In genomic region chr14:24398943-24399801, GRCh38 we compare ENCODE assay signal across 8 cellular contexts. TPM values are rescaled to one million over a fixed set of nuclear protein-coding genes. Genes with fewer than 3 reads are reported as not detected.
A peak's percentile ranks its signal among the peaks of the same experiment; 100 is the strongest.
DNase-seq lines count a peak whose midpoint lies in the region; ATAC-seq and TF ChIP-seq lines count a peak whose summit lies in the region.

Gene NYNRIN (plus strand): TSS chr14:24399003. CDS start chr14:24399247, 244 bp downstream.

- no peaks in the 10 kb centered on the region for H3K9me2 ChIP-seq in neural cell (ENCODE audit: insufficient read depth, low read length)

- intact Hi-C loops in aorta (cut with DNase I), result loop anchor here in 1 of 2 donors (1.0 to 2.0 kb wide), 2 partner anchors 30 to 48 kb away; partner anchors contain the start of gene NFATC4

- no peaks in the 10 kb centered on the region for H3F3A ChIP-seq in neural cell (ENCODE audit: insufficient read depth, low read length, poor library complexity, severe bottlenecking)

- H3K36me3 Mint-ChIP-seq in CD8-positive, alpha-beta memory T cell, result no peaks in the 10 kb centered on the region

- peaks cover 10 to 24% of the 10 kb centered on the region in 2 donors for H3K27me3 Mint-ChIP-seq in CD8-positive, alpha-beta memory T cell

- H3K9me3 ChIP-seq in CD8-positive, alpha-beta memory T cell (ENCODE audit: low read length), result no peaks in the 10 kb centered on the region
- H3K9me3 ChIP-seq in neural cell (ENCODE audit: low read length), result no peaks in the 10 kb centered on the region
- H3K9me3 ChIP-seq in aorta (ENCODE audit: control insufficient read depth, low read length), result no peaks in the 10 kb centered on the region

- H3K79me2 ChIP-seq in neural cell (replicated peaks; ENCODE audit: insufficient read depth, low read length), result peaks cover 11% of the 10 kb centered on the region

- CTCF ChIA-PET in CD8-positive, alpha-beta memory T cell (lab: Charles Lee), result interaction anchor here (0.6 to 1.0 kb wide), 5 partner anchors 10 to 65 kb away, joined by 3 to 4 read pairs (median 4); partner anchors contain the start of gene KHNYN

- no peaks in the 10 kb centered on the region for H3K9me3 Mint-ChIP-seq in CD8-positive, alpha-beta memory T cell

- H3K9ac ChIP-seq in neural cell (ENCODE audit: low read length), result peak within 1 kb of the TSS; percentile 76

- H3K4me3 Mint-ChIP-seq in CD8-positive, alpha-beta memory T cell, result peak within 1 kb of the TSS; percentile 13 to 77 (median 71)

- DNase-seq in CD8-positive, alpha-beta memory T cell, result peak; percentile 14 to 62 (median 22)
- DNase-seq in NCI-H146 treated with DMSO at 0.1 percent for 48 hours (lab: John Stamatoyannopoulos, UW; ENCODE audit: unreplicated experiment), result peak; percentile 8
- peak; percentile 30 for DNase-seq in activated gamma-delta T cell treated with Interleukin-2 at 50 U/mL for 16 hours
- DNase-seq in foreskin fibroblast, result peak in 1 of 2 donors; percentile 66
- peak; percentile 76 to 84 for DNase-seq in aorta
- no peak for DNase-seq in RKO (ENCODE audit: low spot score)

- no peak for TF ChIP-seq EP300 in neural cell (conservative IDR thresholded peaks at IDR 0.05; ENCODE audit: poor library complexity, severe bottlenecking)

- peaks cover 12% of the 10 kb centered on the region for H3K27me3 ChIP-seq in CD8-positive, alpha-beta memory T cell (ENCODE audit: insufficient read depth, low read length, poor library complexity, severe bottlenecking)
- H3K27me3 ChIP-seq in neural cell (ENCODE audit: insufficient read depth, low read depth, low read length) (peaks cover 3% of the 10 kb centered on the region), aorta (ENCODE audit: control insufficient read depth in 1 of 2, insufficient read depth in 2 of 2, low read length in 1 of 2) (no peaks in the 10 kb centered on the region)

- no peak within 1 kb of the TSS for H3K27ac ChIP-seq in CD8-positive, alpha-beta memory T cell (ENCODE audit: low read depth, low read length)
- H3K27ac ChIP-seq in neural cell (ENCODE audit: low read length) (no peak within 1 kb of the TSS), aorta (ENCODE audit: low read depth in 1 of 2, low read length in 2 of 2) (no peak within 1 kb of the TSS)

- TF ChIP-seq CTCF in foreskin fibroblast (IDR thresholded peaks at IDR 0.05; ENCODE audit: low read depth, low read length), result no peak
- no peak for TF ChIP-seq CTCF in neural cell (IDR thresholded peaks at IDR 0.05; ENCODE audit: poor library complexity, severe bottlenecking)

- H3K27ac Mint-ChIP-seq in CD8-positive, alpha-beta memory T cell, result peak within 1 kb of the TSS in 2 of 8 donors; percentile 77 to 91

- H3K4me3 ChIP-seq in CD8-positive, alpha-beta memory T cell (ENCODE audit: low read length), result peak within 1 kb of the TSS; percentile 26
- peak within 1 kb of the TSS; percentile 56 to 78 for H3K4me3 ChIP-seq in foreskin fibroblast (ENCODE audit: low read depth in 1 of 2, low read length in 2 of 2)
- H3K4me3 ChIP-seq in neural cell (ENCODE audit: low read length), result peak within 1 kb of the TSS; percentile 82
- H3K4me3 ChIP-seq in aorta (ENCODE audit: low read length in 2 of 2), result peak within 1 kb of the TSS; percentile 58 to 93

- POLR2A ChIA-PET in CD8-positive, alpha-beta memory T cell (lab: Charles Lee), result interaction anchor here (0.5 to 1.4 kb wide), 4 partner anchors 31 to 126 kb away, joined by 3 to 5 read pairs (median 3); partner anchors contain the start of genes CBLN3 and KHNYN

- H3K4me2 ChIP-seq in neural cell (ENCODE audit: low read length), result peak within 1 kb of the TSS; percentile 92

- 1 to 4% methylated on average over 21 to 54 of the region's 54 CpGs for WGBS in aorta, 2 donors

- TF ChIP-seq RAD21 in neural cell (conservative IDR thresholded peaks at IDR 0.05), result no peak

- H3K4me1 Mint-ChIP-seq in CD8-positive, alpha-beta memory T cell, result peaks cover 5 to 7% (median 5%) of the 10 kb centered on the region in 3 donors

- no peaks in the 10 kb centered on the region for H4K20me1 ChIP-seq in neural cell (ENCODE audit: insufficient read depth)

- ATAC-seq in aorta (ENCODE audit: low FRiP score), result peak; percentile 79
- ATAC-seq in HG02970 (IDR thresholded peaks at IDR 0.05; ENCODE audit: low FRiP score, unreplicated experiment), result no peak

- H3K36me3 ChIP-seq in CD8-positive, alpha-beta memory T cell (ENCODE audit: insufficient read depth, low read length), result no peaks in the 10 kb centered on the region
- H3K36me3 ChIP-seq in neural cell (ENCODE audit: insufficient read depth, low read length), result no peaks in the 10 kb centered on the region
- H3K36me3 ChIP-seq in aorta (ENCODE audit: control insufficient read depth in 1 of 2, insufficient read depth in 2 of 2, low read length in 1 of 2), result no peaks in the 10 kb centered on the region

- H3K4me1 ChIP-seq in CD8-positive, alpha-beta memory T cell (ENCODE audit: insufficient read depth, low read length), result peaks cover 7% of the 10 kb centered on the region
- no peaks in the 10 kb centered on the region for H3K4me1 ChIP-seq in aorta (ENCODE audit: control insufficient read depth in 1 of 2, insufficient read depth in 2 of 2, low read length in 2 of 2)

- peak within 1 kb of the TSS; percentile 91 for H2AFZ ChIP-seq in neural cell (ENCODE audit: low read depth, low read length)

TF ChIP-seq in neural cell, 6 proteins besides CTCF, POLR2A, EP300 and RAD21:
- TF ChIP-seq POLR2AphosphoS5 (IDR thresholded peaks at IDR 0.05) (peak; percentile 25), TAF1 (IDR thresholded peaks at IDR 0.05; ENCODE audit: low read depth) (peak; percentile 64), REST (IDR thresholded peaks at IDR 0.05; ENCODE audit: borderline replicate concordance) (no peak), SMC3 (conservative IDR thresholded peaks at IDR 0.05; ENCODE audit: poor library complexity) (no peak), EZH2 (IDR thresholded peaks at IDR 0.05; ENCODE audit: borderline replicate concordance, insufficient read depth, low read length, poor library complexity, severe bottlenecking) (no peak), MXI1 (conservative IDR thresholded peaks at IDR 0.05; ENCODE audit: poor library complexity, severe bottlenecking) (peak; percentile 18)

RNA-seq across cellular contexts. Expression of gene NYNRIN, which starts in this region (rescaled TPM):
- total RNA-seq in CD8-positive, alpha-beta memory T cell, result under 1 TPM; 0.02 to 0.04 TPM
- polyA plus RNA-seq in CD8-positive, alpha-beta memory T cell, result not detected
- 5.7 and 9.1 TPM in 2 replicates for polyA plus RNA-seq in neural cell
- 17.2 and 18.0 TPM in 2 replicates for polyA minus RNA-seq in neural cell
- total RNA-seq in aorta, result 10 to 100 TPM; 11.2 to 31.6 TPM
- polyA plus RNA-seq in aorta, result 1 to 10 TPM; 1.8 to 5.2 TPM

Comparison
In these comparisons a context has a peak if more than half of its experiments do, and no peak if none do; other contexts are left out.
1. RNA of gene NYNRIN (total RNA-seq): 11.2 to 31.6 TPM in aorta; 0.02 to 0.04 TPM in CD8-positive, alpha-beta memory T cell; every median in the first group is over 10 times any median in the second.
2. Peak in DNase-seq and H3K4me3 ChIP-seq in CD8-positive, alpha-beta memory T cell; RNA of the gene not detected or under 1 TPM.
3. H3K4me3 ChIP-seq: peak in every context shown above with its lines; median percentile 82 in neural cell; 76 in aorta; 67 in foreskin fibroblast; 26 in CD8-positive, alpha-beta memory T cell.